ENCODE assay signal across 8 cellular contexts in the genomic region with DNA sequence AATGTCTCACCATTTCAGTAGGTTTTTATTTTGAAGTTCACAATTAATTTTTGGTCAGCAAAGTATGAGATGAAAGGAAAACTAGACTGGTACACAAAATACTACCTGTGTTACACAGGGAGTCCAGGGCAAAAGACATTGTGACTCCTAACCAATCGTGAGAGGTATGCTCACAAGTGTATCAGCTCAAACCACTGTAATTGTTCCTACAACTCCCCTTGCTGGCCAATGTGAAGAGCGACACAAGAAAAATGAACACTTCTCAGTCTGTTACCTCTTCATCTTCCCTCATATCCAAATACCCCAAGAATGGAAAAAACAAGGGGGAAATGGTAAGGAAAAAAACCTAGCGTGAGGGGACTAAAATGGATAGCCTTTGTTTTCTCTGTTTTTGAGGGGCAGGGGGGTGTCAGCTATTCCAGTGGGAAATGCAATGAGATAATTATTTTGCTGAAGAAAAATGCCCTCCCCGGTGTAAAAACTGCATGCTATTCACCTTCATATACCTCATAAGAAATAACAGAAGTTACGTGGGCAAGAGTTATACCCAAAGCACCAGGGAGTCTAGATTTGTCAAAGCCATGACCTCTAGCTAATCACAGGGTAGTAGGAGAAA. TPM values are rescaled to one million over a fixed set of nuclear protein-coding genes. Genes with fewer than 3 reads are reported as not detected.
DNase-seq lines count a peak whose midpoint lies in the region; ATAC-seq and TF ChIP-seq lines count a peak whose summit lies in the region.

No MANE protein-coding gene starts in this region.

- ATAC-seq in HG02759 (IDR thresholded peaks at IDR 0.05; ENCODE audit: unreplicated experiment), result peak; percentile 65
- peak; percentile 35 for ATAC-seq in activated T-helper 17 cell treated with anti-CD3 and anti-CD28 coated beads, Interleukin-2, amount 50 U/mL, for 72 hours (replicated peaks)

- peaks cover 3% of the 10 kb centered on the region for H3K27me3 Mint-ChIP-seq in activated T-helper 17 cell treated with anti-CD3 and anti-CD28 coated beads, Interleukin-2, amount 50 U/mL, for 72 hours

- peaks cover 5% of the 10 kb centered on the region for H3K4me1 Mint-ChIP-seq in activated T-helper 17 cell treated with anti-CD3 and anti-CD28 coated beads, Interleukin-2, amount 50 U/mL, for 72 hours

- DNase-seq in ACHN (peak; percentile 64), NCI-H187 treated with DMSO at 0.1 percent for 48 hours (lab: John Stamatoyannopoulos, UW) (peak; percentile 27), left kidney (ENCODE audit: low read depth, low spot score) (peak; percentile 87), KG1 (lab: John Stamatoyannopoulos, UW) (no peak)
- DNase-seq in activated T-cell treated with anti-CD3 and anti-CD28 coated beads, Interleukin-2, amount 50 U/mL, for 48 hours, result no peak

- H3K27ac Mint-ChIP-seq in activated T-helper 17 cell treated with anti-CD3 and anti-CD28 coated beads, Interleukin-2, amount 50 U/mL, for 72 hours, result no peak overlapping the region

- peak; percentile 77 for TF ChIP-seq CTCF in GM12873 (IDR thresholded peaks at IDR 0.05; ENCODE audit: insufficient read depth, low read depth, low read length, missing control alignments)

- H3K4me3 Mint-ChIP-seq in activated T-helper 17 cell treated with anti-CD3 and anti-CD28 coated beads, Interleukin-2, amount 50 U/mL, for 72 hours, result no peak overlapping the region

- in situ Hi-C loops in ACHN (cut with HindIII; ENCODE audit: low pct_ligation_motif_present, low pct_unique_long_range_greater_than_20kb, low sequenced_read_pairs), result no loop called here

- no peaks in the 10 kb centered on the region for H3K36me3 Mint-ChIP-seq in activated T-helper 17 cell treated with anti-CD3 and anti-CD28 coated beads, Interleukin-2, amount 50 U/mL, for 72 hours (ENCODE audit: low read depth)

- no peaks in the 10 kb centered on the region for H3K9me3 Mint-ChIP-seq in activated T-helper 17 cell treated with anti-CD3 and anti-CD28 coated beads, Interleukin-2, amount 50 U/mL, for 72 hours

RNA-seq across cellular contexts. Expression of a gene that starts 30.6 kb away (rescaled TPM):
- total RNA-seq in activated T-helper 17 cell treated with anti-CD3 and anti-CD28 coated beads, Interleukin-2, amount 50 U/mL, for 72 hours, result under 1 TPM in 1 of 2 donors, not detected in 1; 0.50 TPM

Comparison
In these comparisons a context has a peak if more than half of its experiments do, and no peak if none do; other contexts are left out.
1. DNase-seq: peak in ACHN (single experiment), NCI-H187 treated with DMSO at 0.1 percent for 48 hours (single experiment) and left kidney (single experiment); none in KG1 (single experiment) and activated T-cell treated with anti-CD3 and anti-CD28 coated beads, Interleukin-2, amount 50 U/mL, for 48 hours (0 of 2).